Comparison of ENCODE assay signal across 12 cellular contexts in genomic region chr2:134372611-134373131, GRCh38.
DNase-seq lines count a peak whose midpoint lies in the region; ATAC-seq and TF ChIP-seq lines count a peak whose summit lies in the region.
"Had no signal": no experiment of that assay in that cellular context is flagged by ENCODE, and none has a peak within 500 bp of the region (broad histone marks: within the 10 kb centered on the region; RNA-seq: fewer than 3 reads in every experiment).

No MANE protein-coding gene starts in this region.

- no peak overlapping the region for H2AFZ ChIP-seq in trophoblast cell (ENCODE audit: insufficient read depth, low read length, poor library complexity)

- intact Hi-C loops in left ventricle myocardium inferior (cut with micrococcal nuclease): no loop called here

- H3K9ac ChIP-seq in stomach smooth muscle (ENCODE audit: low read length in 2 of 2) (no peak overlapping the region), trophoblast cell (ENCODE audit: low read length) (no peak overlapping the region)
- H3K9ac ChIP-seq: KMS-11 had no signal

- H3K27ac ChIP-seq in left ventricle myocardium inferior (replicated peaks) (peak overlapping the region; percentile 59), stomach smooth muscle (ENCODE audit: low read length) (peak overlapping the region; percentile 0), trophoblast cell (ENCODE audit: low read depth, low read length) (no peak overlapping the region)
- H3K27ac ChIP-seq: KMS-11, upper lobe of right lung had no signal

- H3K9me3 ChIP-seq in left ventricle myocardium inferior (replicated peaks) (no peaks in the 10 kb centered on the region), stomach smooth muscle (ENCODE audit: control insufficient read depth in 2 of 2, low read length in 2 of 2) (no peaks in the 10 kb centered on the region), trophoblast cell (ENCODE audit: insufficient read depth, low read depth, low read length) (no peaks in the 10 kb centered on the region)
- H3K9me3 ChIP-seq: upper lobe of right lung had no signal

- H3K36me3 ChIP-seq in left ventricle myocardium inferior (no peaks in the 10 kb centered on the region), stomach smooth muscle (ENCODE audit: control insufficient read depth in 2 of 2, insufficient read depth in 2 of 2, low read length in 2 of 2) (no peaks in the 10 kb centered on the region), trophoblast cell (ENCODE audit: control insufficient read depth in 1 of 2, insufficient read depth in 2 of 2, low read length in 2 of 2) (no peaks in the 10 kb centered on the region)

- no peak overlapping the region for H3K27ac Mint-ChIP-seq in activated T-cell treated with anti-CD3 and anti-CD28 coated beads, Interleukin-2, amount 50 U/mL, for 24 hours

- H3K79me2 ChIP-seq in trophoblast cell (ENCODE audit: control insufficient read depth, insufficient read depth, low read length, poor library complexity): no peaks in the 10 kb centered on the region

- peaks cover 18% of the 10 kb centered on the region for H3K4me1 Mint-ChIP-seq in activated T-cell treated with anti-CD3 and anti-CD28 coated beads, Interleukin-2, amount 50 U/mL, for 24 hours (ENCODE audit: low read depth)

- H2BK12ac ChIP-seq in trophoblast cell (ENCODE audit: low read length): no peak overlapping the region

- no peak overlapping the region for H3K4ac ChIP-seq in trophoblast cell (ENCODE audit: low read depth, low read length)

- no peak overlapping the region for H3K4me2 ChIP-seq in trophoblast cell (ENCODE audit: low read length)
- H3K4me2 ChIP-seq: KMS-11 had no signal

- H2BK120ac ChIP-seq in trophoblast cell (ENCODE audit: insufficient read depth, low read length, poor library complexity): no peak overlapping the region

- no peak for ATAC-seq in HG02678 (IDR thresholded peaks at IDR 0.05; ENCODE audit: unreplicated experiment)
- no peak for ATAC-seq in HG03196 (IDR thresholded peaks at IDR 0.05; ENCODE audit: unreplicated experiment)
- ATAC-seq: GM12878, upper lobe of right lung had no signal

- no peak overlapping the region for H2AK5ac ChIP-seq in trophoblast cell (ENCODE audit: low read length)

- peaks cover 76% of the 10 kb centered on the region for H3K36me3 Mint-ChIP-seq in activated T-cell treated with anti-CD3 and anti-CD28 coated beads, Interleukin-2, amount 50 U/mL, for 24 hours (ENCODE audit: low read depth)

- no peak overlapping the region for H3K23ac ChIP-seq in trophoblast cell (ENCODE audit: low read length)

- H3K9me3 Mint-ChIP-seq in activated T-cell treated with anti-CD3 and anti-CD28 coated beads, Interleukin-2, amount 50 U/mL, for 24 hours: no peaks in the 10 kb centered on the region

- H3K79me1 ChIP-seq in trophoblast cell (ENCODE audit: low read length): no peaks in the 10 kb centered on the region

- H3K4me3 ChIP-seq in left ventricle myocardium inferior: no peak overlapping the region
- H3K4me3 ChIP-seq in stomach smooth muscle (ENCODE audit: low read length in 2 of 2): no peak overlapping the region
- H3K4me3 ChIP-seq in trophoblast cell (ENCODE audit: low read depth, low read length): no peak overlapping the region
- H3K4me3 ChIP-seq: GM12878, upper lobe of right lung had no signal

- H3K4me3 Mint-ChIP-seq in activated T-cell treated with anti-CD3 and anti-CD28 coated beads, Interleukin-2, amount 50 U/mL, for 24 hours: no peak overlapping the region

- no peaks in the 10 kb centered on the region for H3K27me3 ChIP-seq in left ventricle myocardium inferior (ENCODE audit: low read depth)
- H3K27me3 ChIP-seq in stomach smooth muscle (ENCODE audit: control insufficient read depth in 1 of 2, insufficient read depth in 2 of 2, low read length in 2 of 2): no peaks in the 10 kb centered on the region
- no peaks in the 10 kb centered on the region for H3K27me3 ChIP-seq in trophoblast cell (ENCODE audit: insufficient read depth, low read length)
- H3K27me3 ChIP-seq: upper lobe of right lung had no signal

- H3K14ac ChIP-seq in trophoblast cell (ENCODE audit: low read length): no peak overlapping the region

- H4K91ac ChIP-seq in trophoblast cell (ENCODE audit: low read depth, low read length): no peak overlapping the region

- WGBS in trophoblast cell (ENCODE audit: extremely low coverage, insufficient coverage, insufficient read length): no CpG with 5 or more reads among the region's 7 CpGs

- no peak overlapping the region for H4K12ac ChIP-seq in trophoblast cell (ENCODE audit: low read depth, low read length)

- no peaks in the 10 kb centered on the region for H3K27me3 Mint-ChIP-seq in activated T-cell treated with anti-CD3 and anti-CD28 coated beads, Interleukin-2, amount 50 U/mL, for 24 hours

- peak; percentile 80 for DNase-seq in HCEC 1CT
- peak; percentile 30 for DNase-seq in amniotic stem cell (lab: John Stamatoyannopoulos, UW)
- DNase-seq in left ventricle myocardium inferior: peak; percentile 54
- DNase-seq in trophoblast cell: no peak
- DNase-seq in activated T-cell treated with anti-CD3 and anti-CD28 coated beads, Interleukin-2, amount 50 U/mL, for 24 hours: no peak
- DNase-seq: activated gamma-delta T cell treated with Interleukin-2 at 50 U/mL for 16 hours, upper lobe of right lung had no signal

- H3K18ac ChIP-seq in trophoblast cell (ENCODE audit: low read length): no peak overlapping the region

- H4K8ac ChIP-seq in trophoblast cell (ENCODE audit: low read depth, low read length): no peak overlapping the region

- peaks cover 96% of the 10 kb centered on the region for H3K4me1 ChIP-seq in left ventricle myocardium inferior
- peaks cover 32% of the 10 kb centered on the region for H3K4me1 ChIP-seq in stomach smooth muscle (ENCODE audit: control insufficient read depth, insufficient read depth, low read length)
- peaks cover 7% of the 10 kb centered on the region in 2 experiments for H3K4me1 ChIP-seq in trophoblast cell (ENCODE audit: control insufficient read depth in 1 of 2, insufficient read depth in 2 of 2, low read length in 2 of 2)

- TF ChIP-seq CTCF in left ventricle myocardium inferior (IDR thresholded peaks at IDR 0.05; ENCODE audit: borderline replicate concordance): no peak

- H2BK5ac ChIP-seq in trophoblast cell (ENCODE audit: low read depth, low read length, poor library complexity): no peak overlapping the region

Comparison
In these comparisons a context has a peak if more than half of its experiments do, and no peak if none do; other contexts are left out.
1. DNase-seq: peak in HCEC 1CT (single experiment), amniotic stem cell (single experiment) and left ventricle myocardium inferior (single experiment); none in trophoblast cell (0 of 2) and activated T-cell treated with anti-CD3 and anti-CD28 coated beads, Interleukin-2, amount 50 U/mL, for 24 hours (single experiment).